ENCODE assay signal across 15 cellular contexts in the genomic region with DNA sequence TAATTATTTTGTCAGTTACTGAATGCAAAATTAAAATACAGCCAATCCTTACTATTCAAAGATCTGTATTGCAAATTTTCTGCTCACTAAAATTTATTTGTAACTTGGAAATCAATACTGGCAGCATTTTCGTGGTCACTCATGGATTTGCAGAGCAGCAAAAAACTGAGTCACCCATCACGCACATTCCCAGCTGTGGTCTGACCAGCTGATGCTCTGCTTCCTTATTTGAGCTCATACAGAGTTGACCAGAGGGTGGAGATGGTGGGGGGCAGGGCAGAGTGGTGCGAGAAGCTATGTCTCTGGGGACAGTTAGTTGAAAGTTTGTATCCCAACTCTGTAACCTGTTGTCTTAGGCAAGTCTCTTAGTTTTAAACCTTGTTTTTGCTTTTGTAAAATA.
DNase-seq lines count a peak whose midpoint lies in the region; ATAC-seq and TF ChIP-seq lines count a peak whose summit lies in the region.
"Had no signal": no experiment of that assay in that cellular context is flagged by ENCODE, and none has a peak within 500 bp of the region (broad histone marks: within the 10 kb centered on the region; RNA-seq: fewer than 3 reads in every experiment).

No MANE protein-coding gene starts in this region.

- no peak overlapping the region for H3K4me3 Mint-ChIP-seq in activated T-cell treated with anti-CD3 and anti-CD28 coated beads, Interleukin-2, amount 50 U/mL, for 24 hours
- H3K4me3 Mint-ChIP-seq: activated naive CD4-positive, alpha-beta T cell treated with anti-CD3 and anti-CD28 coated beads for 36 hours had no signal

- CTCF ChIA-PET in HCT116 (lab: Charles Lee) (no interaction called here), SK-N-SH (lab: Yijun Ruan, JAX) (no interaction called here)

- peak; percentile 73 for DNase-seq in A172 (ENCODE audit: low spot score)
- DNase-seq in HCT116 (ENCODE audit: low read depth, low spot score), result no peak
- DNase-seq in SK-N-SH, result no peak
- peak; percentile 73 for DNase-seq in fibroblast of the aortic adventitia (ENCODE audit: low read depth)
- no peak for DNase-seq in COLO668 (lab: John Stamatoyannopoulos, UW; ENCODE audit: unreplicated experiment)
- no peak for DNase-seq in activated T-cell treated with anti-CD3 and anti-CD28 coated beads, Interleukin-2, amount 50 U/mL, for 24 hours
- DNase-seq in DMS153 treated with DMSO at 0.1 percent for 48 hours (lab: John Stamatoyannopoulos, UW; ENCODE audit: unreplicated experiment), result no peak
- DNase-seq: activated naive CD4-positive, alpha-beta T cell treated with anti-CD3 and anti-CD28 coated beads for 36 hours; AML-193; DMS79; dorsolateral prefrontal cortex; heart left ventricle; KG1; lower lobe of right lung had no signal

- no peaks in the 10 kb centered on the region for H3K27me3 Mint-ChIP-seq in activated T-cell treated with anti-CD3 and anti-CD28 coated beads, Interleukin-2, amount 50 U/mL, for 24 hours

- POLR2A ChIA-PET in HCT116 (lab: Charles Lee), result no interaction called here
- POLR2A ChIA-PET in SK-N-SH (lab: Yijun Ruan, JAX), result no interaction called here

- no peak overlapping the region for H3K4me3 ChIP-seq in HCT116 (replicated peaks in 1 of 2; ENCODE audit: low read depth in 1 of 2, low read length in 2 of 2)
- H3K4me3 ChIP-seq in SK-N-SH (ENCODE audit: low read depth in 2 of 2, low read length in 1 of 2), result no peak overlapping the region
- no peak overlapping the region for H3K4me3 ChIP-seq in fibroblast of the aortic adventitia (ENCODE audit: low read depth, low read length)
- H3K4me3 ChIP-seq: dorsolateral prefrontal cortex, heart left ventricle, lower lobe of right lung had no signal

- peaks cover 8% of the 10 kb centered on the region for H3F3A ChIP-seq in SK-N-SH (replicated peaks; ENCODE audit: insufficient read depth)

- no peaks in the 10 kb centered on the region for H3K4me1 Mint-ChIP-seq in activated T-cell treated with anti-CD3 and anti-CD28 coated beads, Interleukin-2, amount 50 U/mL, for 24 hours (ENCODE audit: low read depth)

- peaks cover 3% of the 10 kb centered on the region for H3K9me3 Mint-ChIP-seq in activated T-cell treated with anti-CD3 and anti-CD28 coated beads, Interleukin-2, amount 50 U/mL, for 24 hours
- H3K9me3 Mint-ChIP-seq: activated naive CD4-positive, alpha-beta T cell treated with anti-CD3 and anti-CD28 coated beads for 36 hours had no signal

- intact Hi-C loops in HCT116 (cut with micrococcal nuclease), result no loop called here

- H2AFZ ChIP-seq in HCT116 (ENCODE audit: low read depth, low read length, poor library complexity, severe bottlenecking) (no peak overlapping the region), SK-N-SH (ENCODE audit: low read depth) (no peak overlapping the region)

- no peaks in the 10 kb centered on the region for H3K36me3 Mint-ChIP-seq in activated T-cell treated with anti-CD3 and anti-CD28 coated beads, Interleukin-2, amount 50 U/mL, for 24 hours (ENCODE audit: low read depth)

- H3K9ac ChIP-seq in HCT116 (ENCODE audit: low read length) (no peak overlapping the region), SK-N-SH (no peak overlapping the region)

- TF ChIP-seq EP300 in SK-N-SH (IDR thresholded peaks at IDR 0.05; ENCODE audit: borderline replicate concordance in 1 of 2, low read depth in 1 of 2, low read length in 1 of 2), result 0 out of 4 replicates have a peak, but pooled peaks of 1 of the 2 experiments have one; percentile 15

- H3K4me2 ChIP-seq in HCT116 (ENCODE audit: low read length), result no peak overlapping the region
- H3K4me2 ChIP-seq in SK-N-SH, result no peak overlapping the region

- RAD21 ChIA-PET in HCT116 (lab: Charles Lee; ENCODE audit: low non-redundant PET in 1 of 2, low total read pairs in 2 of 2, uncharacterized antibody in 2 of 2, unreplicated experiment in 2 of 2), result no interaction called here

- no peaks in the 10 kb centered on the region for H3K9me2 ChIP-seq in HCT116 (ENCODE audit: insufficient read depth)
- H3K9me2 ChIP-seq in SK-N-SH, result no peaks in the 10 kb centered on the region

- H3K9me3 ChIP-seq in HCT116 (ENCODE audit: control insufficient read depth in 1 of 2, insufficient read depth in 1 of 2, low read depth in 1 of 2, low read length in 2 of 2), result no peaks in the 10 kb centered on the region
- H3K9me3 ChIP-seq in SK-N-SH, result no peaks in the 10 kb centered on the region
- H3K9me3 ChIP-seq: heart left ventricle, lower lobe of right lung had no signal

- H4K20me1 ChIP-seq in HCT116 (ENCODE audit: insufficient read depth) (no peaks in the 10 kb centered on the region), SK-N-SH (ENCODE audit: insufficient read depth) (no peaks in the 10 kb centered on the region)

- TF ChIP-seq RAD21 in HCT116 (IDR thresholded peaks at IDR 0.05; ENCODE audit: low read depth) (no peak), SK-N-SH (IDR thresholded peaks at IDR 0.05; ENCODE audit: low read length) (no peak)

- H3K36me3 ChIP-seq in HCT116 (ENCODE audit: control insufficient read depth in 1 of 2, insufficient read depth in 2 of 2, low read length in 2 of 2), result no peaks in the 10 kb centered on the region
- H3K36me3 ChIP-seq in SK-N-SH (replicated peaks in 1 of 2; ENCODE audit: control insufficient read depth in 1 of 2, insufficient read depth in 2 of 2, low read length in 1 of 2), result no peaks in the 10 kb centered on the region
- H3K36me3 ChIP-seq: heart left ventricle, lower lobe of right lung had no signal

- no peak overlapping the region for H3K27ac Mint-ChIP-seq in activated T-cell treated with anti-CD3 and anti-CD28 coated beads, Interleukin-2, amount 50 U/mL, for 24 hours
- H3K27ac Mint-ChIP-seq: activated naive CD4-positive, alpha-beta T cell treated with anti-CD3 and anti-CD28 coated beads for 36 hours had no signal

- H3K79me2 ChIP-seq in HCT116 (ENCODE audit: insufficient read depth, low read length), result no peaks in the 10 kb centered on the region
- no peaks in the 10 kb centered on the region for H3K79me2 ChIP-seq in SK-N-SH (ENCODE audit: insufficient read depth)

- ATAC-seq in HCT116 (no peak), GM21423 (IDR thresholded peaks at IDR 0.05; ENCODE audit: unreplicated experiment) (no peak)
- ATAC-seq: heart left ventricle, lower lobe of right lung had no signal

- BruUV-seq in HCT116 (replicated peaks; lab: Mats Ljungman, UMichigan), result no TSS peak

- TF ChIP-seq CTCF in HCT116 (IDR thresholded peaks at IDR 0.05 in 2 of 3, conservative IDR thresholded peaks at IDR 0.05 in 1 of 3; ENCODE audit: borderline replicate concordance in 1 of 3, insufficient read depth in 1 of 3, low read depth in 2 of 3, low read length in 2 of 3) (no peak), SK-N-SH (IDR thresholded peaks at IDR 0.05) (no peak), fibroblast of the aortic adventitia (IDR thresholded peaks at IDR 0.05; ENCODE audit: insufficient read depth, low read length) (no peak)

- H3K4me1 ChIP-seq in HCT116 (ENCODE audit: control insufficient read depth in 1 of 2, insufficient read depth in 2 of 2, low read length in 2 of 2) (no peaks in the 10 kb centered on the region), SK-N-SH (ENCODE audit: control insufficient read depth in 1 of 2, insufficient read depth in 2 of 2, low read depth in 1 of 2, low read length in 1 of 2) (peaks cover 0 to 3% of the 10 kb centered on the region in 2 experiments; a peak in 2 of 4 replicates)
- H3K4me1 ChIP-seq: lower lobe of right lung had no signal

- 8% methylated on average over 3 of the region's 3 CpGs for WGBS in SK-N-SH (ENCODE audit: low lambda C conversion rate)

- H3K27ac ChIP-seq in HCT116 (ENCODE audit: low read depth, low read length) (no peak overlapping the region), SK-N-SH (ENCODE audit: low read depth in 2 of 2, low read length in 1 of 2) (peak overlapping the region in 1 of 2 experiments; percentile 75; a peak in 1 of 4 replicates)
- H3K27ac ChIP-seq: dorsolateral prefrontal cortex, heart left ventricle, lower lobe of right lung had no signal

- H3K27me3 ChIP-seq in HCT116 (ENCODE audit: insufficient read depth, low read length) (no peaks in the 10 kb centered on the region), SK-N-SH (ENCODE audit: insufficient read depth) (no peaks in the 10 kb centered on the region; the same call in 1 of the 2 replicates)
- H3K27me3 ChIP-seq: dorsolateral prefrontal cortex, heart left ventricle had no signal

- no peak for TF ChIP-seq POLR2A in HCT116 (IDR thresholded peaks at IDR 0.05; ENCODE audit: borderline replicate concordance, extremely low read depth, insufficient read depth, insufficient read length)

TF ChIP-seq in HCT116, 20 proteins besides CTCF, POLR2A, EP300 and RAD21:
- no peak for TF ChIP-seq POLR2AphosphoS5 (IDR thresholded peaks at IDR 0.05; ENCODE audit: low read depth, low read length)
- 0 out of 2 replicates have a peak, but pooled peaks have one; percentile 19 for TF ChIP-seq JUND (IDR thresholded peaks at IDR 0.05)

TF ChIP-seq in SK-N-SH, 30 proteins besides CTCF, POLR2A, EP300 and RAD21 (continues in another document):
- TF ChIP-seq JUND (IDR thresholded peaks at IDR 0.05) (peak; percentile 25; the same call in 1 of the 2 replicates), FOXJ3 (CRISPR knock-in tag; IDR thresholded peaks at IDR 0.05) (no peak), EZH2phosphoT487 (IDR thresholded peaks at IDR 0.05; ENCODE audit: borderline replicate concordance, low read depth) (no peak), GATA2 (CRISPR knock-in tag; IDR thresholded peaks at IDR 0.05) (no peak), SMC3 (IDR thresholded peaks at IDR 0.05; ENCODE audit: low read depth, low read length) (no peak), TCF12 (IDR thresholded peaks at IDR 0.05) (peak; percentile 40; the same call in 1 of the 2 replicates)
- TF ChIP-seq, protein P1, sequence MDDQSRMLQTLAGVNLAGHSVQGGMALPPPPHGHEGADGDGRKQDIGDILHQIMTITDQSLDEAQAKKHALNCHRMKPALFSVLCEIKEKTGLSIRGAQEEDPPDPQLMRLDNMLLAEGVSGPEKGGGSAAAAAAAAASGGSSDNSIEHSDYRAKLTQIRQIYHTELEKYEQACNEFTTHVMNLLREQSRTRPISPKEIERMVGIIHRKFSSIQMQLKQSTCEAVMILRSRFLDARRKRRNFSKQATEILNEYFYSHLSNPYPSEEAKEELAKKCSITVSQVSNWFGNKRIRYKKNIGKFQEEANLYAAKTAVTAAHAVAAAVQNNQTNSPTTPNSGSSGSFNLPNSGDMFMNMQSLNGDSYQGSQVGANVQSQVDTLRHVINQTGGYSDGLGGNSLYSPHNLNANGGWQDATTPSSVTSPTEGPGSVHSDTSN (IDR thresholded peaks at IDR 0.05), result peak; percentile 36; the same call in 1 of the 2 replicates
- TF ChIP-seq, protein P2, sequence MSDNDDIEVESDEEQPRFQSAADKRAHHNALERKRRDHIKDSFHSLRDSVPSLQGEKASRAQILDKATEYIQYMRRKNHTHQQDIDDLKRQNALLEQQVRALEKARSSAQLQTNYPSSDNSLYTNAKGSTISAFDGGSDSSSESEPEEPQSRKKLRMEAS (IDR thresholded peaks at IDR 0.05; ENCODE audit: low read depth), result no peak

Comparison
In these comparisons a context has a peak if more than half of its experiments do, and no peak if none do; other contexts are left out.
1. DNase-seq: peak in A172 (single experiment) and fibroblast of the aortic adventitia (single experiment); none in HCT116 (single experiment), SK-N-SH (single experiment), COLO668 (single experiment), activated T-cell treated with anti-CD3 and anti-CD28 coated beads, Interleukin-2, amount 50 U/mL, for 24 hours (single experiment) and DMS153 treated with DMSO at 0.1 percent for 48 hours (single experiment).